7 cellular contexts compared by ENCODE assay signal in genomic region chr20:50768991-50769390, GRCh38. TPM values are rescaled to one million over a fixed set of nuclear protein-coding genes. Genes with fewer than 3 reads are reported as not detected.
DNase-seq lines count a peak whose midpoint lies in the region; TF ChIP-seq lines count a peak whose summit lies in the region.
"Not testable (repeated sequence)": the region's sequence is repeated elsewhere in the genome, so short reads cannot be mapped to it uniquely, and the experiment has no call there.

No MANE protein-coding gene starts in this region.

- H3K9ac ChIP-seq in BLaER1 treated with 17β-estradiol and CSF1 and Interleukin-3, amounts not matched to agents 10 nM and 100 nM = peak overlapping the region in 5 of 11 experiments; percentile 15 to 50 (median 28); a peak in 5 of 22 replicates
- H3K9ac ChIP-seq in neural progenitor cell = not testable (repeated sequence)

- not testable (repeated sequence) for H3K4me3 ChIP-seq in BLaER1 treated with 17β-estradiol and CSF1 and Interleukin-3, amounts not matched to agents 10 nM and 100 nM; NB4 (ENCODE audit: low read depth, low read length); WERI-Rb-1 (ENCODE audit: low read depth, low read length); neural progenitor cell; suprapubic skin

- H3K9me3 Mint-ChIP-seq in neural progenitor cell = not testable (repeated sequence)

- not testable (repeated sequence) for H3K9me3 ChIP-seq in BLaER1 treated with 17β-estradiol and CSF1 and Interleukin-3, amounts not matched to agents 10 nM and 100 nM (replicated peaks in 1 of 11); WERI-Rb-1 (ENCODE audit: severe bottlenecking); neural progenitor cell (ENCODE audit: low read depth); suprapubic skin

- H2AFZ ChIP-seq in neural progenitor cell (replicated peaks) = not testable (repeated sequence)

- H3K36me3 ChIP-seq in BLaER1 treated with 17β-estradiol and CSF1 and Interleukin-3, amounts not matched to agents 10 nM and 100 nM; WERI-Rb-1; neural progenitor cell; suprapubic skin: not testable (repeated sequence)

- peaks cover 21% of the 10 kb centered on the region for H3K4me1 Mint-ChIP-seq in neural progenitor cell

- TF ChIP-seq EP300 in suprapubic skin (IDR thresholded peaks at IDR 0.05) = not testable (repeated sequence)

- H3K79me2 ChIP-seq in neural progenitor cell (ENCODE audit: low read depth) = not testable (repeated sequence)

- not testable (repeated sequence) for H3K4me3 Mint-ChIP-seq in neural progenitor cell

- H3K27me3 Mint-ChIP-seq in neural progenitor cell (ENCODE audit: insufficient read depth, low read depth) = not testable (repeated sequence)

- not testable (repeated sequence) for H3K27ac Mint-ChIP-seq in neural progenitor cell

- 83% methylated on average over 1 of the region's 7 CpGs for WGBS in suprapubic skin

- H3K27ac ChIP-seq in BLaER1 treated with 17β-estradiol and CSF1 and Interleukin-3, amounts not matched to agents 10 nM and 100 nM = peak overlapping the region in 6 of 11 experiments; percentile 42 to 67 (median 63); a peak in 10 of 22 replicates
- not testable (repeated sequence) for H3K27ac ChIP-seq in WERI-Rb-1, neural progenitor cell, suprapubic skin

- H3K4me2 ChIP-seq in BLaER1 treated with 17β-estradiol and CSF1 and Interleukin-3, amounts not matched to agents 10 nM and 100 nM = peak overlapping the region in 9 of 11 experiments; percentile 24 to 73 (median 48); a peak in 13 of 22 replicates
- H3K4me2 ChIP-seq in neural progenitor cell = not testable (repeated sequence)

- not testable (repeated sequence) for H4K20me1 ChIP-seq in BLaER1 treated with 17β-estradiol and CSF1 and Interleukin-3, amounts not matched to agents 10 nM and 100 nM; neural progenitor cell (ENCODE audit: low read depth)

- peak; percentile 69 for DNase-seq in NB4 (ENCODE audit: low read depth)
- not testable (repeated sequence) for DNase-seq in WERI-Rb-1
- peak; percentile 39 for DNase-seq in ecto neural progenitor cell (ENCODE audit: low spot score)
- DNase-seq in islet precursor cell = peak; percentile 35
- peak; percentile 37 for DNase-seq in neural progenitor cell (ENCODE audit: low spot score)
- DNase-seq in suprapubic skin (ENCODE audit: low spot score in 2 of 2) = peak; percentile 5 to 67

- not testable (repeated sequence) for TF ChIP-seq CTCF in NB4 (IDR thresholded peaks at IDR 0.05; ENCODE audit: low read depth, low read length); neural progenitor cell (IDR thresholded peaks at IDR 0.05); suprapubic skin (IDR thresholded peaks at IDR 0.05)
- peak; percentile 4; the same call in 1 of the 2 replicates for TF ChIP-seq CTCF in WERI-Rb-1 (IDR thresholded peaks at IDR 0.05; ENCODE audit: low read depth, low read length)

- not testable (repeated sequence) for H3F3A ChIP-seq in neural progenitor cell (ENCODE audit: low read depth)

- TF ChIP-seq POLR2A in NB4 (IDR thresholded peaks at IDR 0.05; ENCODE audit: extremely low read depth, insufficient read length); suprapubic skin (IDR thresholded peaks at IDR 0.05): not testable (repeated sequence)

- not testable (repeated sequence) for H3K27me3 ChIP-seq in BLaER1 treated with 17β-estradiol and CSF1 and Interleukin-3, amounts not matched to agents 10 nM and 100 nM; WERI-Rb-1 (ENCODE audit: insufficient read depth, low read depth, severe bottlenecking); neural progenitor cell; suprapubic skin

- not testable (repeated sequence) for H3K36me3 Mint-ChIP-seq in neural progenitor cell

- peaks cover 23 to 47% (median 38%) of the 10 kb centered on the region in 10 experiments for H3K4me1 ChIP-seq in BLaER1 treated with 17β-estradiol and CSF1 and Interleukin-3, amounts not matched to agents 10 nM and 100 nM
- H3K4me1 ChIP-seq in neural progenitor cell, suprapubic skin: not testable (repeated sequence)

RNA-seq across cellular contexts. Expression of gene BCAS4, which starts 25.9 kb away (rescaled TPM):
- total RNA-seq in neural progenitor cell (ENCODE audit: low replicate concordance) (15.3 and 24.1 TPM in 2 replicates), suprapubic skin (1 to 10 TPM in 3 of 4 donors, under 1 TPM in 1; 0.91 to 2.6 (median 1.2) TPM)

RNA-seq across cellular contexts. Expression of gene PARD6B, which starts 37.6 kb away (rescaled TPM):
- total RNA-seq in neural progenitor cell (ENCODE audit: low replicate concordance) = 31.0 and 45.7 TPM in 2 replicates
- 10 to 100 TPM in 1 of 4 donors, 1 to 10 TPM in 3; 7.6 to 10.3 (median 8.4) TPM for total RNA-seq in suprapubic skin
